Comparison of ENCODE assay signal across 9 cellular contexts in genomic region chr6:88650029-88650619, GRCh38.
DNase-seq lines count a peak whose midpoint lies in the region; ATAC-seq and TF ChIP-seq lines count a peak whose summit lies in the region.
"Had no signal": no experiment of that assay in that cellular context is flagged by ENCODE, and none has a peak within 500 bp of the region (broad histone marks: within the 10 kb centered on the region; RNA-seq: fewer than 3 reads in every experiment).

No MANE protein-coding gene starts in this region.

- H3K9me3 ChIP-seq in tibial nerve, result peaks cover 0 to 6% (median 0%) of the 10 kb centered on the region in 4 donors

- POLR2A ChIA-PET in activated CD4-positive, alpha-beta T cell treated with anti-CD3 and anti-CD28 coated beads for 36 hours (lab: Charles Lee), result no interaction called here

- CTCF ChIA-PET in activated CD4-positive, alpha-beta T cell treated with anti-CD3 and anti-CD28 coated beads for 36 hours (lab: Charles Lee), result interaction anchor here (0.5 kb wide), 1 partner anchor 122 kb away, joined by 4 read pairs; no protein-coding TSS in a partner anchor

- 66 to 75% methylated on average over 5 of the region's 5 CpGs for WGBS in tibial nerve, 2 donors

- H3K36me3 ChIP-seq in tibial nerve, result no peaks in the 10 kb centered on the region

- no peaks in the 10 kb centered on the region for H3K27me3 ChIP-seq in tibial nerve

- H3K27me3 Mint-ChIP-seq in activated CD4-positive, alpha-beta T cell treated with anti-CD3 and anti-CD28 coated beads for 36 hours, result no peaks in the 10 kb centered on the region
- H3K27me3 Mint-ChIP-seq in natural killer cell (ENCODE audit: low read depth in 2 of 2), result no peaks in the 10 kb centered on the region
- H3K27me3 Mint-ChIP-seq: activated CD8-positive, alpha-beta T cell treated with anti-CD3 and anti-CD28 coated beads for 36 hours had no signal

- intact Hi-C loops in activated CD4-positive, alpha-beta T cell treated with anti-CD3 and anti-CD28 coated beads for 36 hours (cut with DNase I, micrococcal nuclease), result no loop called here
- intact Hi-C loops in natural killer cell (cut with micrococcal nuclease), result no loop called here

- no peak overlapping the region for H3K27ac ChIP-seq in tibial nerve

- H3K36me3 Mint-ChIP-seq in activated CD4-positive, alpha-beta T cell treated with anti-CD3 and anti-CD28 coated beads for 36 hours (ENCODE audit: low read depth), result peaks cover 8% of the 10 kb centered on the region
- peaks cover 6% of the 10 kb centered on the region for H3K36me3 Mint-ChIP-seq in stimulated activated effector memory CD8-positive, alpha-beta T cell treated with anti-CD3 and anti-CD28 coated beads, Interleukin-12 subunit alpha, Interleukin-12 subunit beta, amount 100 ng/mL, for 72 hours
- H3K36me3 Mint-ChIP-seq in natural killer cell, result no peaks in the 10 kb centered on the region

- H3K9me3 Mint-ChIP-seq in activated CD4-positive, alpha-beta T cell treated with anti-CD3 and anti-CD28 coated beads for 36 hours (ENCODE audit: low read depth), result peaks cover 8% of the 10 kb centered on the region
- no peaks in the 10 kb centered on the region for H3K9me3 Mint-ChIP-seq in stimulated activated effector memory CD8-positive, alpha-beta T cell treated with anti-CD3 and anti-CD28 coated beads, Interleukin-12 subunit alpha, Interleukin-12 subunit beta, amount 100 ng/mL, for 72 hours
- H3K9me3 Mint-ChIP-seq in natural killer cell, result peaks cover 0 to 2% of the 10 kb centered on the region in 2 donors
- H3K9me3 Mint-ChIP-seq: activated CD8-positive, alpha-beta T cell treated with anti-CD3 and anti-CD28 coated beads for 36 hours had no signal

- peaks cover 5% of the 10 kb centered on the region for H3K4me1 Mint-ChIP-seq in activated CD4-positive, alpha-beta T cell treated with anti-CD3 and anti-CD28 coated beads for 36 hours
- peaks cover 6% of the 10 kb centered on the region for H3K4me1 Mint-ChIP-seq in stimulated activated effector memory CD8-positive, alpha-beta T cell treated with anti-CD3 and anti-CD28 coated beads, Interleukin-12 subunit alpha, Interleukin-12 subunit beta, amount 100 ng/mL, for 72 hours
- H3K4me1 Mint-ChIP-seq in natural killer cell, result peaks cover 0 to 5% of the 10 kb centered on the region in 2 donors

- TF ChIP-seq EP300 in tibial nerve (IDR thresholded peaks at IDR 0.05), result no peak

- peak; percentile 53 for ATAC-seq in activated CD4-positive, alpha-beta T cell treated with anti-CD3 and anti-CD28 coated beads for 36 hours
- ATAC-seq in HG02885 (IDR thresholded peaks at IDR 0.05; ENCODE audit: poor library complexity, unreplicated experiment) (peak; percentile 97), natural killer cell (no peak)
- ATAC-seq in stimulated activated effector memory CD8-positive, alpha-beta T cell treated with anti-CD3 and anti-CD28 coated beads, Interleukin-12 subunit alpha, Interleukin-12 subunit beta, amount 100 ng/mL, for 72 hours, result peak; percentile 49
- ATAC-seq: activated CD8-positive, alpha-beta T cell treated with anti-CD3 and anti-CD28 coated beads for 36 hours had no signal

- H3K4me1 ChIP-seq in tibial nerve, result no peaks in the 10 kb centered on the region

- no peak for TF ChIP-seq POLR2A in tibial nerve (IDR thresholded peaks at IDR 0.05)

- no peak overlapping the region for H3K27ac Mint-ChIP-seq in activated CD4-positive, alpha-beta T cell treated with anti-CD3 and anti-CD28 coated beads for 36 hours
- no peak overlapping the region for H3K27ac Mint-ChIP-seq in stimulated activated effector memory CD8-positive, alpha-beta T cell treated with anti-CD3 and anti-CD28 coated beads, Interleukin-12 subunit alpha, Interleukin-12 subunit beta, amount 100 ng/mL, for 72 hours
- H3K27ac Mint-ChIP-seq in natural killer cell, result peak overlapping the region in 1 of 2 donors; percentile 29
- H3K27ac Mint-ChIP-seq: activated CD8-positive, alpha-beta T cell treated with anti-CD3 and anti-CD28 coated beads for 36 hours had no signal

- TF ChIP-seq CTCF in tibial nerve (IDR thresholded peaks at IDR 0.05), result no peak
- no peak for TF ChIP-seq CTCF in natural killer cell (IDR thresholded peaks at IDR 0.05)

- no peak overlapping the region for H3K4me3 Mint-ChIP-seq in activated CD4-positive, alpha-beta T cell treated with anti-CD3 and anti-CD28 coated beads for 36 hours
- H3K4me3 Mint-ChIP-seq in stimulated activated effector memory CD8-positive, alpha-beta T cell treated with anti-CD3 and anti-CD28 coated beads, Interleukin-12 subunit alpha, Interleukin-12 subunit beta, amount 100 ng/mL, for 72 hours, result no peak overlapping the region
- no peak overlapping the region for H3K4me3 Mint-ChIP-seq in natural killer cell
- H3K4me3 Mint-ChIP-seq: activated CD8-positive, alpha-beta T cell treated with anti-CD3 and anti-CD28 coated beads for 36 hours had no signal

- no peak overlapping the region for H3K4me3 ChIP-seq in tibial nerve

- no peak for DNase-seq in activated CD4-positive, alpha-beta T cell treated with anti-CD3 and anti-CD28 coated beads for 36 hours
- no peak for DNase-seq in activated CD4-positive, alpha-beta T cell treated with anti-CD3 and anti-CD28 coated beads for 4 hours
- DNase-seq in RPMI7951 (ENCODE audit: low read depth) (peak; percentile 67), tibial nerve (ENCODE audit: low spot score in 2 of 2) (no peak), natural killer cell (no peak), T-helper 9 cell (no peak)
- no peak for DNase-seq in stimulated activated effector memory CD8-positive, alpha-beta T cell treated with anti-CD3 and anti-CD28 coated beads, Interleukin-12 subunit alpha, Interleukin-12 subunit beta, amount 100 ng/mL, for 72 hours (ENCODE audit: low spot score in 2 of 2)
- DNase-seq: activated CD8-positive, alpha-beta T cell treated with anti-CD3 and anti-CD28 coated beads for 36 hours had no signal

Comparison
In these comparisons a context has a peak if more than half of its experiments do, and no peak if none do; other contexts are left out.
1. ATAC-seq: peak in activated CD4-positive, alpha-beta T cell treated with anti-CD3 and anti-CD28 coated beads for 36 hours (single experiment), HG02885 (single experiment) and stimulated activated effector memory CD8-positive, alpha-beta T cell treated with anti-CD3 and anti-CD28 coated beads, Interleukin-12 subunit alpha, Interleukin-12 subunit beta, amount 100 ng/mL, for 72 hours (single experiment); none in natural killer cell (0 of 3).